In the genomic region with DNA sequence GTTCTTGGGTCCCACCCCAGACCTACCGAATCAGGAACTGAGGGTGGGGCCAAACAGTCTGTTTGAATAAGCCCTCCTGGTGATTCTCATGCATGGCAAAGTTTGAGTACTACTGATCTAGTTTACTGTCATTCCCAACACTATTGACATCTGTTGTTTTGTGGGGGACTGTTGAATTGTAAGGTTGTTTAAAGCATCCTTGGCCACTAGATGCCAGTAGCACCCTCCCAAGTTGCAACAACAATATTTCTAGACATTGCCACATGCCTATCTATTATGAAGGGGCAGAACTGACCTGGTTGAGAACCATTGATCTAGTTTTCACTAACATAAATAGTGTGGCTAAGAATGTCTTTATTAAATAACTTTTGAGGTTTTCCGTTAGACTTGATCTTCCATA, we compare ENCODE assay signal across 10 cellular contexts. TPM values are rescaled to one million over a fixed set of nuclear protein-coding genes. Genes with fewer than 3 reads are reported as not detected.
DNase-seq lines count a peak whose midpoint lies in the region; ATAC-seq and TF ChIP-seq lines count a peak whose summit lies in the region.
"Had no signal": no experiment of that assay in that cellular context is flagged by ENCODE, and none has a peak within 500 bp of the region (broad histone marks: within the 10 kb centered on the region; RNA-seq: fewer than 3 reads in every experiment).

No MANE protein-coding gene starts in this region.

- H3K27me3 ChIP-seq in smooth muscle cell (ENCODE audit: low read depth): no peaks in the 10 kb centered on the region

- no peak for ATAC-seq in activated naive CD4-positive, alpha-beta T cell treated with anti-CD3 and anti-CD28 coated beads, Interleukin-2, amount 50 U/mL, for 72 hours
- no peak for ATAC-seq in central memory CD8-positive, alpha-beta T cell (replicated peaks; ENCODE audit: extremely low read depth, poor library complexity, severe bottlenecking)
- ATAC-seq in HG03565 (IDR thresholded peaks at IDR 0.05; ENCODE audit: unreplicated experiment): no peak

- no peak overlapping the region for H3K4me3 Mint-ChIP-seq in activated naive CD4-positive, alpha-beta T cell treated with anti-CD3 and anti-CD28 coated beads for 36 hours
- H3K4me3 Mint-ChIP-seq in central memory CD8-positive, alpha-beta T cell: no peak overlapping the region
- H3K4me3 Mint-ChIP-seq: IgD-negative memory B cell had no signal

- no peak overlapping the region for H3K9ac ChIP-seq in smooth muscle cell (ENCODE audit: low read depth)

- H3K36me3 ChIP-seq in smooth muscle cell (ENCODE audit: low read depth): peaks cover 14% of the 10 kb centered on the region

- H3K4me1 ChIP-seq in smooth muscle cell (ENCODE audit: low read depth): no peaks in the 10 kb centered on the region

- WGBS in smooth muscle cell (ENCODE audit: low lambda C conversion rate): 74% methylated on average over 2 of the region's 2 CpGs

- no peaks in the 10 kb centered on the region for H3K9me3 ChIP-seq in smooth muscle cell (replicated peaks; ENCODE audit: low read depth)

- CTCF ChIA-PET in activated naive CD4-positive, alpha-beta T cell treated with anti-CD3 and anti-CD28 coated beads for 36 hours (lab: Charles Lee): interaction anchor here (0.6 kb wide), 1 partner anchor 277 kb away, joined by 3 read pairs; no protein-coding TSS in a partner anchor

- no peak overlapping the region for H3K4me3 ChIP-seq in smooth muscle cell

- H3K36me3 Mint-ChIP-seq in activated naive CD4-positive, alpha-beta T cell treated with anti-CD3 and anti-CD28 coated beads for 36 hours (ENCODE audit: low read depth): peaks cover 30% of the 10 kb centered on the region
- H3K36me3 Mint-ChIP-seq in activated naive CD4-positive, alpha-beta T cell treated with anti-CD3 and anti-CD28 coated beads, Interleukin-2, amount 50 U/mL, for 72 hours: peaks cover 5 to 17% of the 10 kb centered on the region in 2 donors
- peaks cover 59% of the 10 kb centered on the region for H3K36me3 Mint-ChIP-seq in central memory CD8-positive, alpha-beta T cell (ENCODE audit: insufficient read depth)

- no peaks in the 10 kb centered on the region for H3K9me3 Mint-ChIP-seq in activated naive CD4-positive, alpha-beta T cell treated with anti-CD3 and anti-CD28 coated beads for 36 hours
- no peaks in the 10 kb centered on the region for H3K9me3 Mint-ChIP-seq in activated naive CD4-positive, alpha-beta T cell treated with anti-CD3 and anti-CD28 coated beads, Interleukin-2, amount 50 U/mL, for 72 hours
- H3K9me3 Mint-ChIP-seq in central memory CD8-positive, alpha-beta T cell: no peaks in the 10 kb centered on the region
- H3K9me3 Mint-ChIP-seq: IgD-negative memory B cell had no signal

- no peak for TF ChIP-seq CTCF in smooth muscle cell (IDR thresholded peaks at IDR 0.05; ENCODE audit: borderline replicate concordance, insufficient read depth, poor library complexity, severe bottlenecking)

- no peak for DNase-seq in activated naive CD4-positive, alpha-beta T cell treated with anti-CD3 and anti-CD28 coated beads for 36 hours
- DNase-seq in activated naive CD4-positive, alpha-beta T cell treated with anti-CD3 and anti-CD28 coated beads, Interleukin-2, amount 50 U/mL, for 72 hours (ENCODE audit: low spot score in 2 of 2): no peak
- DNase-seq in Kasumi-1 (lab: John Stamatoyannopoulos, UW) (peak; percentile 6 to 9), smooth muscle cell (lab: John Stamatoyannopoulos, UW; ENCODE audit: unreplicated experiment) (no peak), NCI-H1092 treated with DMSO at 0.1 percent for 48 hours (lab: John Stamatoyannopoulos, UW) (no peak), NCI-H187 (lab: John Stamatoyannopoulos, UW) (no peak)
- no peak for DNase-seq in central memory CD8-positive, alpha-beta T cell (ENCODE audit: low spot score in 2 of 2)
- DNase-seq: DMS79 had no signal

- peaks cover 9% of the 10 kb centered on the region for H3F3A ChIP-seq in smooth muscle cell (ENCODE audit: low read depth)

- H3K4me2 ChIP-seq in smooth muscle cell: no peak overlapping the region

- H3K27ac Mint-ChIP-seq in activated naive CD4-positive, alpha-beta T cell treated with anti-CD3 and anti-CD28 coated beads for 36 hours: peak overlapping the region; percentile 68
- no peak overlapping the region for H3K27ac Mint-ChIP-seq in activated naive CD4-positive, alpha-beta T cell treated with anti-CD3 and anti-CD28 coated beads, Interleukin-2, amount 50 U/mL, for 72 hours
- H3K27ac Mint-ChIP-seq in central memory CD8-positive, alpha-beta T cell (ENCODE audit: low read depth): peak overlapping the region; percentile 22
- H3K27ac Mint-ChIP-seq: IgD-negative memory B cell had no signal

- H3K27me3 Mint-ChIP-seq in activated naive CD4-positive, alpha-beta T cell treated with anti-CD3 and anti-CD28 coated beads for 36 hours (ENCODE audit: low read depth): no peaks in the 10 kb centered on the region
- no peaks in the 10 kb centered on the region for H3K27me3 Mint-ChIP-seq in central memory CD8-positive, alpha-beta T cell
- H3K27me3 Mint-ChIP-seq: IgD-negative memory B cell had no signal

- intact Hi-C loops in activated naive CD4-positive, alpha-beta T cell treated with anti-CD3 and anti-CD28 coated beads for 36 hours (cut with micrococcal nuclease): loop anchor here (5.0 to 10.0 kb wide), 2 partner anchors 393 to 760 kb away; no protein-coding TSS in a partner anchor

- H3K4me1 Mint-ChIP-seq in activated naive CD4-positive, alpha-beta T cell treated with anti-CD3 and anti-CD28 coated beads for 36 hours (ENCODE audit: low read depth): peaks cover 33% of the 10 kb centered on the region
- H3K4me1 Mint-ChIP-seq in central memory CD8-positive, alpha-beta T cell: peaks cover 17% of the 10 kb centered on the region

- peak overlapping the region; percentile 76 for H3K27ac ChIP-seq in smooth muscle cell (ENCODE audit: low read depth)

- peaks cover under 1% of the 10 kb centered on the region for H3K79me2 ChIP-seq in smooth muscle cell (ENCODE audit: low read depth)

- peaks cover 100% of the 10 kb centered on the region for H4K20me1 ChIP-seq in smooth muscle cell (ENCODE audit: low read depth)

- no peak overlapping the region for H2AFZ ChIP-seq in smooth muscle cell (ENCODE audit: low read depth)

RNA-seq across cellular contexts. Expression of gene TAF9B, which starts 15.1 kb away (rescaled TPM):
- 10 to 100 TPM; 25.9 to 27.2 TPM for total RNA-seq in activated naive CD4-positive, alpha-beta T cell treated with anti-CD3 and anti-CD28 coated beads for 36 hours
- 10 to 100 TPM; 16.9 to 32.3 TPM for total RNA-seq in activated naive CD4-positive, alpha-beta T cell treated with anti-CD3 and anti-CD28 coated beads, Interleukin-2, amount 50 U/mL, for 72 hours
- 27.7 and 28.8 TPM in 2 replicates for total RNA-seq in smooth muscle cell
- 12.3 and 15.9 TPM in 2 replicates for polyA plus RNA-seq in smooth muscle cell

RNA-seq across cellular contexts. Expression of gene PGK1, which starts 20.3 kb away (rescaled TPM):
- total RNA-seq in activated naive CD4-positive, alpha-beta T cell treated with anti-CD3 and anti-CD28 coated beads for 36 hours: 100 to 1,000 TPM; 744 to 766 TPM
- total RNA-seq in activated naive CD4-positive, alpha-beta T cell treated with anti-CD3 and anti-CD28 coated beads, Interleukin-2, amount 50 U/mL, for 72 hours: 1,000 to 10,000 TPM in 1 of 2 donors, 100 to 1,000 TPM in 1; 472 to 1,846 TPM
- total RNA-seq in smooth muscle cell: 460 and 608 TPM in 2 replicates
- 735 and 807 TPM in 2 replicates for polyA plus RNA-seq in smooth muscle cell

Comparison
In these comparisons a context has a peak if more than half of its experiments do, and no peak if none do; other contexts are left out.
1. H3K27ac Mint-ChIP-seq: peak in activated naive CD4-positive, alpha-beta T cell treated with anti-CD3 and anti-CD28 coated beads for 36 hours (single experiment) and central memory CD8-positive, alpha-beta T cell (single experiment); none in activated naive CD4-positive, alpha-beta T cell treated with anti-CD3 and anti-CD28 coated beads, Interleukin-2, amount 50 U/mL, for 72 hours (0 of 2).
2. DNase-seq: peak in Kasumi-1 (2 of 2); none in activated naive CD4-positive, alpha-beta T cell treated with anti-CD3 and anti-CD28 coated beads for 36 hours (single experiment), activated naive CD4-positive, alpha-beta T cell treated with anti-CD3 and anti-CD28 coated beads, Interleukin-2, amount 50 U/mL, for 72 hours (0 of 2), central memory CD8-positive, alpha-beta T cell (0 of 2), smooth muscle cell (single experiment), NCI-H1092 treated with DMSO at 0.1 percent for 48 hours (single experiment) and NCI-H187 (0 of 2).